ENCODE assay signal across 11 cellular contexts in the genomic region with DNA sequence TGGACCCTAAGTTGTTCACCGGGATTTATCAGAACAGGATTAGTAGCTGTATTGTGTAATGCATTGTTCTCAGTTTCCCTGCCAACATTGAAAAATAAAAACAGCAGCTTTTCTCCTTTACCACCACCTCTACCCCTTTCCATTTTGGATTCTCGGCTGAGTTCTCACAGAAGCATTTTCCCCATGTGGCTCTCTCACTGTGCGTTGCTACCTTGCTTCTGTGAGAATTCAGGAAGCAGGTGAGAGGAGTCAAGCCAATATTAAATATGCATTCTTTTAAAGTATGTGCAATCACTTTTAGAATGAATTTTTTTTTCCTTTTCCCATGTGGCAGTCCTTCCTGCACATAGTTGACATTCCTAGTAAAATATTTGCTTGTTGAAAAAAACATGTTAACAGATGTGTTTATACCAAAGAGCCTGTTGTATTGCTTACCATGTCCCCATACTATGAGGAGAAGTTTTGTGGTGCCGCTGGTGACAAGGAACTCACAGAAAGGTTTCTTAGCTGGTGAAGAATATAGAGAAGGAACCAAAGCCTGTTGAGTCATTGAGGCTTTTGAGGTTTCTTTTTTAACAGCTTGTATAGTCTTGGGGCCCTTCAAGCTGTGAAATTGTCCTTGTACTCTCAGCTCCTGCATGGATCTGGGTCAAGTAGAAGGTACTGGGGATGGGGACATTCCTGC. TPM values are rescaled to one million over a fixed set of nuclear protein-coding genes. Genes with fewer than 3 reads are reported as not detected.
DNase-seq lines count a peak whose midpoint lies in the region; ATAC-seq lines count a peak whose summit lies in the region.
"Had no signal": no experiment of that assay in that cellular context is flagged by ENCODE, and none has a peak within 500 bp of the region (broad histone marks: within the 10 kb centered on the region; RNA-seq: fewer than 3 reads in every experiment).

No MANE protein-coding gene starts in this region.

- ATAC-seq in natural killer cell treated with Interleukin-12 subunit alpha and Interleukin-12 subunit beta and Interleukin-15 and Interleukin-18, amount 100 ng/mL, for 72 hours: peak; percentile 84 to 88
- ATAC-seq in GM19395 (IDR thresholded peaks at IDR 0.05; ENCODE audit: unreplicated experiment) (no peak), GM19023 (IDR thresholded peaks at IDR 0.05; ENCODE audit: unreplicated experiment) (no peak)

- no peaks in the 10 kb centered on the region for H3K9me3 Mint-ChIP-seq in activated naive CD8-positive, alpha-beta T cell (ENCODE audit: low read depth)
- no peaks in the 10 kb centered on the region for H3K9me3 Mint-ChIP-seq in natural killer cell treated with Interleukin-12 subunit alpha and Interleukin-12 subunit beta and Interleukin-15 and Interleukin-18, amount 100 ng/mL, for 72 hours

- no peak overlapping the region for H3K4me3 Mint-ChIP-seq in activated naive CD8-positive, alpha-beta T cell
- H3K4me3 Mint-ChIP-seq in natural killer cell treated with Interleukin-12 subunit alpha and Interleukin-12 subunit beta and Interleukin-15 and Interleukin-18, amount 100 ng/mL, for 72 hours: peak overlapping the region; percentile 76

- peak overlapping the region; percentile 72 for H3K27ac Mint-ChIP-seq in activated naive CD8-positive, alpha-beta T cell
- peak overlapping the region; percentile 43 to 53 for H3K27ac Mint-ChIP-seq in natural killer cell treated with Interleukin-12 subunit alpha and Interleukin-12 subunit beta and Interleukin-15 and Interleukin-18, amount 100 ng/mL, for 72 hours

- DNase-seq in EL (peak; percentile 47), Kasumi-1 (lab: John Stamatoyannopoulos, UW) (peak; percentile 62 to 74), HUDEP-2 (lab: John Stamatoyannopoulos, UW; ENCODE audit: unreplicated experiment in 76 of 76) (no peak), pons (ENCODE audit: low spot score) (no peak)
- no peak for DNase-seq in natural killer cell treated with Interleukin-12 subunit alpha and Interleukin-12 subunit beta and Interleukin-15 and Interleukin-18, amount 100 ng/mL, for 72 hours (ENCODE audit: low spot score)
- DNase-seq: activated CD4-positive, CD25-positive, alpha-beta regulatory T cell treated with anti-CD3 and anti-CD28 coated beads, Interleukin-2, amount 50 U/mL, for 72 hours; NCI-H69; testis had no signal

- H3K4me1 Mint-ChIP-seq in activated naive CD8-positive, alpha-beta T cell (ENCODE audit: low read depth): peaks cover 54% of the 10 kb centered on the region
- H3K4me1 Mint-ChIP-seq in natural killer cell treated with Interleukin-12 subunit alpha and Interleukin-12 subunit beta and Interleukin-15 and Interleukin-18, amount 100 ng/mL, for 72 hours (ENCODE audit: low read depth in 2 of 2): peaks cover 43 to 49% of the 10 kb centered on the region in 2 donors

- H3K36me3 Mint-ChIP-seq in activated naive CD8-positive, alpha-beta T cell: peaks cover 8% of the 10 kb centered on the region
- H3K36me3 Mint-ChIP-seq in natural killer cell treated with Interleukin-12 subunit alpha and Interleukin-12 subunit beta and Interleukin-15 and Interleukin-18, amount 100 ng/mL, for 72 hours: peaks cover 16% of the 10 kb centered on the region

- no peaks in the 10 kb centered on the region for H3K27me3 Mint-ChIP-seq in activated naive CD8-positive, alpha-beta T cell
- H3K27me3 Mint-ChIP-seq in natural killer cell treated with Interleukin-12 subunit alpha and Interleukin-12 subunit beta and Interleukin-15 and Interleukin-18, amount 100 ng/mL, for 72 hours: no peaks in the 10 kb centered on the region

RNA-seq across cellular contexts. Expression of gene OLFML3, which starts 3.9 kb away (rescaled TPM):
- 1 to 10 TPM in 1 of 2 donors, under 1 TPM in 1; 0.59 to 1.2 TPM for total RNA-seq in natural killer cell treated with Interleukin-12 subunit alpha and Interleukin-12 subunit beta and Interleukin-15 and Interleukin-18, amount 100 ng/mL, for 72 hours

RNA-seq across cellular contexts. Expression of gene HIPK1, which starts 46.2 kb away (rescaled TPM):
- total RNA-seq in natural killer cell treated with Interleukin-12 subunit alpha and Interleukin-12 subunit beta and Interleukin-15 and Interleukin-18, amount 100 ng/mL, for 72 hours: 100 to 1,000 TPM in 1 of 2 donors, 10 to 100 TPM in 1; 80.6 to 110 TPM

Comparison
In these comparisons a context has a peak if more than half of its experiments do, and no peak if none do; other contexts are left out.
1. DNase-seq: peak in EL (single experiment) and Kasumi-1 (2 of 2); none in natural killer cell treated with Interleukin-12 subunit alpha and Interleukin-12 subunit beta and Interleukin-15 and Interleukin-18, amount 100 ng/mL, for 72 hours (single experiment), HUDEP-2 (0 of 76) and pons (single experiment).
2. ATAC-seq: peak in natural killer cell treated with Interleukin-12 subunit alpha and Interleukin-12 subunit beta and Interleukin-15 and Interleukin-18, amount 100 ng/mL, for 72 hours (2 of 2); none in GM19395 (single experiment) and GM19023 (single experiment).